Comparison of ENCODE assay signal across 1 cellular context in genomic region chr19:19160489-19161035, GRCh38.
A peak's percentile ranks its signal among the peaks of the same experiment; 100 is the strongest.
TF ChIP-seq lines count a peak whose summit lies in the region.

No MANE protein-coding gene starts in this region.

TF ChIP-seq in GM12878, 131 proteins besides CTCF, POLR2A, EP300 and RAD21 (continues in another document):
- TF ChIP-seq SRF (IDR thresholded peaks at IDR 0.05; ENCODE audit: low read depth in 2 of 2, low read length in 2 of 2) = 0 out of 4 replicates have a peak, but pooled peaks of 1 of the 2 experiments have one; percentile 9
- TF ChIP-seq NR2F1 (conservative IDR thresholded peaks at IDR 0.05) = peak; percentile 73
- peak; percentile 58; the same call in 1 of the 2 replicates for TF ChIP-seq NFIC (IDR thresholded peaks at IDR 0.05; ENCODE audit: low read depth, low read length)
- TF ChIP-seq CEBPB (IDR thresholded peaks at IDR 0.05; ENCODE audit: borderline replicate concordance in 1 of 2, low read depth in 2 of 2, low read length in 2 of 2) = no peak
- peak; percentile 55 for TF ChIP-seq SP1 (IDR thresholded peaks at IDR 0.05; ENCODE audit: low read depth, low read length)
- TF ChIP-seq ZBED1 (IDR thresholded peaks at IDR 0.05; ENCODE audit: borderline replicate concordance) = no peak
- TF ChIP-seq PAX5 (IDR thresholded peaks at IDR 0.05; ENCODE audit: borderline replicate concordance, low read depth, low read length) = peak; percentile 60; the same call in 1 of the 2 replicates
- TF ChIP-seq CHD2 (IDR thresholded peaks at IDR 0.05; ENCODE audit: borderline replicate concordance, low read depth, low read length) = peak; percentile 71; the same call in 1 of the 2 replicates
- no peak for TF ChIP-seq ZNF207 (IDR thresholded peaks at IDR 0.05; ENCODE audit: borderline replicate concordance)
- TF ChIP-seq PRDM15 (CRISPR knock-in tag; IDR thresholded peaks at IDR 0.05) = no peak
- TF ChIP-seq MLLT1 (IDR thresholded peaks at IDR 0.05) = no peak
- no peak for TF ChIP-seq ZBTB4 (CRISPR knock-in tag; IDR thresholded peaks at IDR 0.05)
- TF ChIP-seq DPF2 (IDR thresholded peaks at IDR 0.05) = peak; percentile 90
- TF ChIP-seq POLR2AphosphoS5 (IDR thresholded peaks at IDR 0.05; ENCODE audit: low read length) = no peak
- no peak for TF ChIP-seq NFYA (IDR thresholded peaks at IDR 0.05; ENCODE audit: borderline replicate concordance, low read depth, low read length)
- TF ChIP-seq CBFB (IDR thresholded peaks at IDR 0.05; ENCODE audit: low read depth) = peak; percentile 77; the same call in 1 of the 2 replicates
- no peak for TF ChIP-seq NR2C1 (IDR thresholded peaks at IDR 0.05)
- no peak for TF ChIP-seq FOS (IDR thresholded peaks at IDR 0.05; ENCODE audit: borderline replicate concordance, extremely low read depth, insufficient read length)
- TF ChIP-seq ZNF622 (IDR thresholded peaks at IDR 0.05) = no peak
- TF ChIP-seq BCL11A (IDR thresholded peaks at IDR 0.05; ENCODE audit: low read depth, low read length) = peak; percentile 74
- no peak for TF ChIP-seq IRF3 (IDR thresholded peaks at IDR 0.05)
- TF ChIP-seq EED (IDR thresholded peaks at IDR 0.05; ENCODE audit: low read depth) = peak; percentile 82
- TF ChIP-seq CUX1 (IDR thresholded peaks at IDR 0.05; ENCODE audit: insufficient replicate concordance, low read depth, low read length) = no peak
- TF ChIP-seq HDGF (IDR thresholded peaks at IDR 0.05) = peak; percentile 45; the same call in 1 of the 2 replicates
- TF ChIP-seq PBX3 (IDR thresholded peaks at IDR 0.05; ENCODE audit: insufficient replicate concordance, low read depth, low read length) = no peak
- peak; percentile 93 for TF ChIP-seq GATAD2B (conservative IDR thresholded peaks at IDR 0.05; ENCODE audit: low read depth)
- no peak for TF ChIP-seq ZNF217 (IDR thresholded peaks at IDR 0.05)
- TF ChIP-seq RELA (IDR thresholded peaks at IDR 0.05; ENCODE audit: borderline replicate concordance, partially characterized antibody) = no peak
- TF ChIP-seq ZBTB33 (IDR thresholded peaks at IDR 0.05) = no peak
- peak; percentile 93 for TF ChIP-seq TCF12 (IDR thresholded peaks at IDR 0.05; ENCODE audit: low read depth, low read length)
- peak; percentile 78; the same call in 1 of the 2 replicates for TF ChIP-seq TCF3 (IDR thresholded peaks at IDR 0.05; ENCODE audit: borderline replicate concordance, insufficient read depth, low read depth, low read length)
- no peak for TF ChIP-seq IRF5 (IDR thresholded peaks at IDR 0.05; ENCODE audit: borderline replicate concordance)
- TF ChIP-seq LARP7 (IDR thresholded peaks at IDR 0.05) = 0 out of 2 replicates have a peak, but pooled peaks have one; percentile 28
- TF ChIP-seq YBX1 (IDR thresholded peaks at IDR 0.05) = no peak
- TF ChIP-seq HDAC2 (IDR thresholded peaks at IDR 0.05) = no peak
- TF ChIP-seq MTA2 (IDR thresholded peaks at IDR 0.05; ENCODE audit: low read depth) = peak; percentile 82
- no peak for TF ChIP-seq MYB (IDR thresholded peaks at IDR 0.05; ENCODE audit: borderline replicate concordance, low read depth, low read length)
- no peak for TF ChIP-seq CBX3 (IDR thresholded peaks at IDR 0.05; ENCODE audit: borderline replicate concordance, low read depth)
- peak; percentile 35; the same call in 1 of the 2 replicates for TF ChIP-seq CREM (IDR thresholded peaks at IDR 0.05; ENCODE audit: low read depth)
- peak; percentile 59 for TF ChIP-seq SMARCA5 (IDR thresholded peaks at IDR 0.05)
- TF ChIP-seq RFX5 (IDR thresholded peaks at IDR 0.05; ENCODE audit: low read depth, low read length) = no peak
- TF ChIP-seq MEF2B (IDR thresholded peaks at IDR 0.05; ENCODE audit: partially characterized antibody, poor library complexity, severe bottlenecking) = peak; percentile 71
